Comparison of ENCODE assay signal across 28 cellular contexts in the genomic region with DNA sequence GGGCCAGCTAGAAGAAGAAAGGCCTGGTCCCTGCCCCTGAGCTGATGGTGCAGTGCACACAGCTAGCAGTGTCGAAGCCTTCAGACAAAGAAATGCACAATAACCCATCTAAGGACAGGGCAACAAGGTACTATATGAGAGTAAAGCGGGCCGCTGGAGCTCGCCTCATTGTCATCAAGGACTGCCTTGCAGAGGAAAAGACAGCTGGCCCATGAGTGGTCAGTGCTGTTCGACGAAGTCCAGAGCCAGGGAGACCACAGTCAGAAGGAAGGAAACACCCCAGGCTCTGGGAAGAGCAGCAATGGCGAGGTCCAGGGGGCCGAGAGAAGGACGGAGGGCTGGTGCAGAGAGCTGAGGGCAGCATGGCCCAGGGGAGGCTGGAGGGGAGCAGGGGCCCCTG.
"Had no signal": no experiment of that assay in that cellular context is flagged by ENCODE, and none has a peak within 500 bp of the region (broad histone marks: within the 10 kb centered on the region; RNA-seq: fewer than 3 reads in every experiment).

No MANE protein-coding gene starts in this region.

- H3K4me3 Mint-ChIP-seq: central memory CD8-positive, alpha-beta T cell; endodermal cell; naive thymus-derived CD8-positive, alpha-beta T cell; nephron progenitor cell; stimulated activated effector memory CD8-positive, alpha-beta T cell treated with anti-CD3 and anti-CD28 coated beads, Interleukin-12 subunit alpha, Interleukin-12 subunit beta, amount 100 ng/mL, for 72 hours had no signal

- H3K4me2 ChIP-seq: hepatocyte had no signal

- ATAC-seq: gastroesophageal sphincter; heart left ventricle; left cardiac atrium; naive thymus-derived CD8-positive, alpha-beta T cell; sciatic nerve; stimulated activated effector memory CD8-positive, alpha-beta T cell treated with anti-CD3 and anti-CD28 coated beads, Interleukin-12 subunit alpha, Interleukin-12 subunit beta, amount 100 ng/mL, for 72 hours had no signal

- H3K4me3 ChIP-seq: coronary artery, dorsolateral prefrontal cortex, esophagus muscularis mucosa, gastroesophageal sphincter, heart left ventricle, hepatocyte, left lung, prostate gland, right atrium auricular region, stomach, thyroid gland had no signal

- H3K9me3 ChIP-seq: esophagus muscularis mucosa, gastroesophageal sphincter, heart left ventricle, left lung, neutrophil, prostate gland, right atrium auricular region, stomach, thyroid gland had no signal

- H3K4me1 ChIP-seq: esophagus muscularis mucosa, foreskin keratinocyte, gastroesophageal sphincter, heart left ventricle, left lung, prostate gland, right atrium auricular region, stomach, thyroid gland had no signal

- H2AFZ ChIP-seq: hepatocyte had no signal

- H3K36me3 ChIP-seq: prostate gland, thyroid gland had no signal

- H3K9me3 Mint-ChIP-seq: central memory CD8-positive, alpha-beta T cell; endodermal cell; naive thymus-derived CD8-positive, alpha-beta T cell; nephron progenitor cell; stimulated activated effector memory CD8-positive, alpha-beta T cell treated with anti-CD3 and anti-CD28 coated beads, Interleukin-12 subunit alpha, Interleukin-12 subunit beta, amount 100 ng/mL, for 72 hours had no signal

- H3K27ac Mint-ChIP-seq: naive thymus-derived CD8-positive, alpha-beta T cell; nephron progenitor cell; stimulated activated effector memory CD8-positive, alpha-beta T cell treated with anti-CD3 and anti-CD28 coated beads, Interleukin-12 subunit alpha, Interleukin-12 subunit beta, amount 100 ng/mL, for 72 hours had no signal

- DNase-seq: dorsolateral prefrontal cortex; effector CD4-positive, alpha-beta T cell; endodermal cell; foreskin keratinocyte; heart left ventricle; left cardiac atrium; left lung; mesenchymal stem cell; midbrain; naive thymus-derived CD8-positive, alpha-beta T cell; nephron progenitor cell; stimulated activated CD4-positive, alpha-beta T cell treated with anti-CD3 and anti-CD28 coated beads, Interleukin-2, amount 100 ng/mL, for 24 hours; stimulated activated CD4-positive, alpha-beta T cell treated with anti-CD3 and anti-CD28 coated beads, Interleukin-4, amount 100 ng/mL, for 24 hours; stimulated activated naive CD4-positive, alpha-beta T cell treated with Interleukin-2 at 50 U/mL for 16 hours; stomach; thyroid gland; trophoblast cell had no signal

- H3K27me3 ChIP-seq: dorsolateral prefrontal cortex, esophagus muscularis mucosa, foreskin keratinocyte, gastroesophageal sphincter, heart left ventricle, hepatocyte, left lung, neutrophil, right atrium auricular region, stomach, thyroid gland had no signal

- H3K27ac ChIP-seq: coronary artery, dorsolateral prefrontal cortex, esophagus muscularis mucosa, foreskin keratinocyte, gastroesophageal sphincter, heart left ventricle, hepatocyte, left lung, neutrophil, prostate gland, right atrium auricular region, stomach, thyroid gland had no signal

- FAIRE-seq: islet of Langerhans had no signal

- H3K27me3 Mint-ChIP-seq: central memory CD8-positive, alpha-beta T cell; naive thymus-derived CD8-positive, alpha-beta T cell had no signal

- H3K4me1 Mint-ChIP-seq: central memory CD8-positive, alpha-beta T cell; stimulated activated effector memory CD8-positive, alpha-beta T cell treated with anti-CD3 and anti-CD28 coated beads, Interleukin-12 subunit alpha, Interleukin-12 subunit beta, amount 100 ng/mL, for 72 hours had no signal

- H3K79me2 ChIP-seq: hepatocyte had no signal
